28 cellular contexts compared by ENCODE assay signal in genomic region chr1:118116401-118116800, GRCh38.
DNase-seq lines count a peak whose midpoint lies in the region; ATAC-seq and TF ChIP-seq lines count a peak whose summit lies in the region.
"Had no signal": no experiment of that assay in that cellular context is flagged by ENCODE, and none has a peak within 500 bp of the region (broad histone marks: within the 10 kb centered on the region; RNA-seq: fewer than 3 reads in every experiment).

No MANE protein-coding gene starts in this region.

- H3K4me1 Mint-ChIP-seq in HFFc6 (ENCODE audit: low read depth), result peaks cover 36% of the 10 kb centered on the region
- no peaks in the 10 kb centered on the region for H3K4me1 Mint-ChIP-seq in activated naive CD4-positive, alpha-beta T cell treated with anti-CD3 and anti-CD28 coated beads, Interleukin-2, amount 10 ng/mL, durations not matched to agents 7 days and 5 days
- H3K4me1 Mint-ChIP-seq: stimulated activated naive B cell treated with anti-CD40 and anti-IgM and Interleukin-4, amounts not matched to agents 10 μg/mL and 1 μg/mL and 100 μg/mL, for 72 hours had no signal

- DNase-seq in Daoy (ENCODE audit: low read depth), result peak; percentile 51
- peak; percentile 30 for DNase-seq in HFFc6
- peak in 1 of 2 donors; percentile 30 for DNase-seq in gastrocnemius medialis
- DNase-seq in lower lobe of right lung, result no peak
- DNase-seq in globus pallidus (ENCODE audit: low spot score), result no peak
- DNase-seq in stimulated activated naive CD8-positive, alpha-beta T cell treated with anti-CD3 and anti-CD28 coated beads, Interleukin-15, Interleukin-2, amounts not matched to agents 100 U/mL and 50 U/mL, for 24 hours, result no peak
- DNase-seq in activated naive CD4-positive, alpha-beta T cell treated with anti-CD3 and anti-CD28 coated beads, Interleukin-2, amount 10 ng/mL, durations not matched to agents 7 days and 5 days, result no peak
- DNase-seq: activated CD4-positive, alpha-beta T cell treated with anti-CD3 and anti-CD28 coated beads, Interleukin-2, amount 50 U/mL, for 48 hours; activated CD8-positive, alpha-beta memory T cell treated with anti-CD3 and anti-CD28 coated beads, Interleukin-2, amount 50 U/mL, for 48 hours; AML-193; EL; glutamatergic neuron; MM.1S; NCI-H1417 treated with DMSO at 0.1 percent for 48 hours; NCI-H524; small intestine; stimulated activated naive B cell treated with anti-CD40 and anti-IgM and Interleukin-4, amounts not matched to agents 10 μg/mL and 1 μg/mL and 100 μg/mL, for 72 hours had no signal

- TF ChIP-seq POLR2A in gastroesophageal sphincter (IDR thresholded peaks at IDR 0.05), result no peak
- TF ChIP-seq POLR2A in gastrocnemius medialis (IDR thresholded peaks at IDR 0.05), result no peak

- H3K4me1 ChIP-seq in gastroesophageal sphincter (peaks cover 0 to 24% (median 3%) of the 10 kb centered on the region in 3 donors), gastrocnemius medialis (no peaks in the 10 kb centered on the region), lower lobe of right lung (peaks cover 9% of the 10 kb centered on the region)
- H3K4me1 ChIP-seq: HAP-1, prostate gland had no signal

- CTCF ChIA-PET in activated naive CD4-positive, alpha-beta T cell treated with anti-CD3 and anti-CD28 coated beads, Interleukin-2, amount 10 ng/mL, durations not matched to agents 7 days and 5 days (lab: Charles Lee), result no interaction called here

- ATAC-seq in gastroesophageal sphincter, result peak; percentile 52
- peak; percentile 54 to 66 for ATAC-seq in gastrocnemius medialis
- ATAC-seq in lower lobe of right lung, result no peak
- no peak for ATAC-seq in stimulated activated naive CD8-positive, alpha-beta T cell treated with anti-CD3 and anti-CD28 coated beads, Interleukin-15, Interleukin-2, amounts not matched to agents 100 U/mL and 50 U/mL, for 24 hours
- ATAC-seq: K562; natural killer cell treated with Interleukin-12 subunit alpha and Interleukin-12 subunit beta and Interleukin-15 and Interleukin-18, amount 100 ng/mL, for 72 hours; stimulated activated naive B cell treated with anti-CD40 and anti-IgM and Interleukin-4, amounts not matched to agents 10 μg/mL and 1 μg/mL and 100 μg/mL, for 72 hours; WTC11 had no signal

- H3K9me3 ChIP-seq in gastroesophageal sphincter (no peaks in the 10 kb centered on the region), gastrocnemius medialis (no peaks in the 10 kb centered on the region), lower lobe of right lung (no peaks in the 10 kb centered on the region)
- H3K9me3 ChIP-seq: HAP-1, prostate gland, tibial nerve had no signal

- no peaks in the 10 kb centered on the region for H3K36me3 Mint-ChIP-seq in HFFc6 (ENCODE audit: low read depth)
- H3K36me3 Mint-ChIP-seq in activated naive CD4-positive, alpha-beta T cell treated with anti-CD3 and anti-CD28 coated beads, Interleukin-2, amount 10 ng/mL, durations not matched to agents 7 days and 5 days, result no peaks in the 10 kb centered on the region
- H3K36me3 Mint-ChIP-seq: mesothelial cell of epicardium; natural killer cell treated with Interleukin-12 subunit alpha and Interleukin-12 subunit beta and Interleukin-15 and Interleukin-18, amount 100 ng/mL, for 72 hours; stimulated activated naive B cell treated with anti-CD40 and anti-IgM and Interleukin-4, amounts not matched to agents 10 μg/mL and 1 μg/mL and 100 μg/mL, for 72 hours; WTC11 had no signal

- H3K27ac Mint-ChIP-seq in HFFc6, result no peak overlapping the region
- no peak overlapping the region for H3K27ac Mint-ChIP-seq in activated naive CD4-positive, alpha-beta T cell treated with anti-CD3 and anti-CD28 coated beads, Interleukin-2, amount 10 ng/mL, durations not matched to agents 7 days and 5 days
- H3K27ac Mint-ChIP-seq: activated T-helper 2 cell treated with anti-CD3 and anti-CD28 coated beads, Interferon-gamma antibody, Interleukin-2, Interleukin-4, amounts not matched to agents 10 μg/mL and 5 μg/mL and 100 μg/mL, durations not matched to agents 14 hours and 24 hours and 36 hours; mesothelial cell of epicardium; natural killer cell treated with Interleukin-12 subunit alpha and Interleukin-12 subunit beta and Interleukin-15 and Interleukin-18, amount 100 ng/mL, for 72 hours; stimulated activated naive B cell treated with anti-CD40 and anti-IgM and Interleukin-4, amounts not matched to agents 10 μg/mL and 1 μg/mL and 100 μg/mL, for 72 hours; T-helper 2 cell treated with Interferon-gamma antibody and Interleukin-4, amounts not matched to agents 5 μg/mL and 100 μg/mL, for 36 hours; WTC11 had no signal

- H3K27ac ChIP-seq in gastroesophageal sphincter (peak overlapping the region in 1 of 4 donors; percentile 16), gastrocnemius medialis (no peak overlapping the region), lower lobe of right lung (no peak overlapping the region)
- H3K27ac ChIP-seq: prostate gland, RWPE1 had no signal

- TF ChIP-seq CTCF in HFFc6 (IDR thresholded peaks at IDR 0.05) (no peak), gastroesophageal sphincter (IDR thresholded peaks at IDR 0.05) (no peak), gastrocnemius medialis (IDR thresholded peaks at IDR 0.05 in 4 of 5, conservative IDR thresholded peaks at IDR 0.05 in 1 of 5) (no peak), lower lobe of right lung (IDR thresholded peaks at IDR 0.05) (no peak)

- no peaks in the 10 kb centered on the region for H3K27me3 ChIP-seq in gastroesophageal sphincter
- no peaks in the 10 kb centered on the region for H3K27me3 ChIP-seq in gastrocnemius medialis
- no peaks in the 10 kb centered on the region for H3K27me3 ChIP-seq in lower lobe of right lung (ENCODE audit: low read depth)
- H3K27me3 ChIP-seq: tibial nerve had no signal

- H3K27me3 Mint-ChIP-seq in HFFc6 (ENCODE audit: insufficient read depth), result peaks cover 5% of the 10 kb centered on the region
- H3K27me3 Mint-ChIP-seq in activated naive CD4-positive, alpha-beta T cell treated with anti-CD3 and anti-CD28 coated beads, Interleukin-2, amount 10 ng/mL, durations not matched to agents 7 days and 5 days, result no peaks in the 10 kb centered on the region
- H3K27me3 Mint-ChIP-seq: natural killer cell treated with Interleukin-12 subunit alpha and Interleukin-12 subunit beta and Interleukin-15 and Interleukin-18, amount 100 ng/mL, for 72 hours had no signal

- 56 to 94% methylated on average over 2 to 3 of the region's 5 CpGs for WGBS in gastroesophageal sphincter (ENCODE audit: low coverage in 1 of 2), 2 donors

- intact Hi-C loops in gastrocnemius medialis (cut with DNase I; ENCODE audit: low total_unique reads), result no loop called here
- intact Hi-C loops in lower lobe of right lung (cut with DNase I), result no loop called here

- H3K4me3 ChIP-seq in gastroesophageal sphincter (no peak overlapping the region), gastrocnemius medialis (no peak overlapping the region), lower lobe of right lung (no peak overlapping the region)
- H3K4me3 ChIP-seq: HAP-1, K562, prostate gland, tibial nerve had no signal

- H3K36me3 ChIP-seq in gastroesophageal sphincter, result no peaks in the 10 kb centered on the region
- no peaks in the 10 kb centered on the region for H3K36me3 ChIP-seq in gastrocnemius medialis
- H3K36me3 ChIP-seq in lower lobe of right lung, result no peaks in the 10 kb centered on the region
- H3K36me3 ChIP-seq: HAP-1, prostate gland, tibial nerve had no signal

- H3K4me3 Mint-ChIP-seq in HFFc6, result no peak overlapping the region
- no peak overlapping the region for H3K4me3 Mint-ChIP-seq in activated naive CD4-positive, alpha-beta T cell treated with anti-CD3 and anti-CD28 coated beads, Interleukin-2, amount 10 ng/mL, durations not matched to agents 7 days and 5 days
- H3K4me3 Mint-ChIP-seq: mesothelial cell of epicardium; natural killer cell treated with Interleukin-12 subunit alpha and Interleukin-12 subunit beta and Interleukin-15 and Interleukin-18, amount 100 ng/mL, for 72 hours; stimulated activated naive B cell treated with anti-CD40 and anti-IgM and Interleukin-4, amounts not matched to agents 10 μg/mL and 1 μg/mL and 100 μg/mL, for 72 hours; T-helper 2 cell treated with Interferon-gamma antibody and Interleukin-4, amounts not matched to agents 5 μg/mL and 100 μg/mL, for 36 hours; WTC11 had no signal

- no peaks in the 10 kb centered on the region for H3K9me3 Mint-ChIP-seq in HFFc6
- H3K9me3 Mint-ChIP-seq in activated naive CD4-positive, alpha-beta T cell treated with anti-CD3 and anti-CD28 coated beads, Interleukin-2, amount 10 ng/mL, durations not matched to agents 7 days and 5 days, result no peaks in the 10 kb centered on the region
- H3K9me3 Mint-ChIP-seq: activated T-helper 2 cell treated with anti-CD3 and anti-CD28 coated beads, Interferon-gamma antibody, Interleukin-2, Interleukin-4, amounts not matched to agents 10 μg/mL and 5 μg/mL and 100 μg/mL, durations not matched to agents 14 hours and 24 hours and 36 hours; mesothelial cell of epicardium; natural killer cell treated with Interleukin-12 subunit alpha and Interleukin-12 subunit beta and Interleukin-15 and Interleukin-18, amount 100 ng/mL, for 72 hours; stimulated activated naive B cell treated with anti-CD40 and anti-IgM and Interleukin-4, amounts not matched to agents 10 μg/mL and 1 μg/mL and 100 μg/mL, for 72 hours; T-helper 2 cell treated with Interferon-gamma antibody and Interleukin-4, amounts not matched to agents 5 μg/mL and 100 μg/mL, for 36 hours; WTC11 had no signal

- no peak for TF ChIP-seq EP300 in gastroesophageal sphincter (IDR thresholded peaks at IDR 0.05)

- in situ Hi-C loops in gastrocnemius medialis (cut with MboI; ENCODE audit: low sequenced_read_pairs in 4 of 4), result no loop called here

Comparison
In these comparisons a context has a peak if more than half of its experiments do, and no peak if none do; other contexts are left out.
1. DNase-seq: peak in Daoy (single experiment) and HFFc6 (single experiment); none in lower lobe of right lung (single experiment), globus pallidus (single experiment), stimulated activated naive CD8-positive, alpha-beta T cell treated with anti-CD3 and anti-CD28 coated beads, Interleukin-15, Interleukin-2, amounts not matched to agents 100 U/mL and 50 U/mL, for 24 hours (single experiment) and activated naive CD4-positive, alpha-beta T cell treated with anti-CD3 and anti-CD28 coated beads, Interleukin-2, amount 10 ng/mL, durations not matched to agents 7 days and 5 days (single experiment).
2. ATAC-seq: peak in gastroesophageal sphincter (single experiment) and gastrocnemius medialis (2 of 2); none in lower lobe of right lung (0 of 2) and stimulated activated naive CD8-positive, alpha-beta T cell treated with anti-CD3 and anti-CD28 coated beads, Interleukin-15, Interleukin-2, amounts not matched to agents 100 U/mL and 50 U/mL, for 24 hours (single experiment).